ENCODE assay signal across 20 cellular contexts in genomic region chr18:49177071-49177470, GRCh38.
A peak's percentile ranks its signal among the peaks of the same experiment; 100 is the strongest.
DNase-seq lines count a peak whose midpoint lies in the region; ATAC-seq and TF ChIP-seq lines count a peak whose summit lies in the region.
"Had no signal": no experiment of that assay in that cellular context is flagged by ENCODE, and none has a peak within 500 bp of the region (broad histone marks: within the 10 kb centered on the region; RNA-seq: fewer than 3 reads in every experiment).

No MANE protein-coding gene starts in this region.

- H3K4me3 Mint-ChIP-seq in T-helper 2 cell treated with Interferon-gamma antibody and Interleukin-4, amounts not matched to agents 5 μg/mL and 100 μg/mL, for 36 hours: peak overlapping the region; percentile 22
- H3K4me3 Mint-ChIP-seq in stimulated activated memory B cell treated with anti-CD40 and anti-IgM and Interleukin-4, amounts not matched to agents 10 μg/mL and 1 μg/mL and 100 μg/mL, for 72 hours: no peak overlapping the region
- no peak overlapping the region for H3K4me3 Mint-ChIP-seq in activated CD4-positive, alpha-beta memory T cell treated with anti-CD3 and anti-CD28 coated beads, Interleukin-2, amount 10 ng/mL, durations not matched to agents 7 days and 5 days
- H3K4me3 Mint-ChIP-seq: CD4-positive, alpha-beta T cell had no signal

- H3K4me2 ChIP-seq in OCI-LY7 (ENCODE audit: low read length): peak overlapping the region; percentile 59

- H3K9me3 Mint-ChIP-seq in T-helper 2 cell treated with Interferon-gamma antibody and Interleukin-4, amounts not matched to agents 5 μg/mL and 100 μg/mL, for 36 hours: no peaks in the 10 kb centered on the region
- no peaks in the 10 kb centered on the region for H3K9me3 Mint-ChIP-seq in stimulated activated memory B cell treated with anti-CD40 and anti-IgM and Interleukin-4, amounts not matched to agents 10 μg/mL and 1 μg/mL and 100 μg/mL, for 72 hours
- H3K9me3 Mint-ChIP-seq in activated CD4-positive, alpha-beta memory T cell treated with anti-CD3 and anti-CD28 coated beads, Interleukin-2, amount 10 ng/mL, durations not matched to agents 7 days and 5 days: no peaks in the 10 kb centered on the region
- H3K9me3 Mint-ChIP-seq: CD4-positive, alpha-beta T cell had no signal

- no peak for ATAC-seq in stimulated activated memory B cell treated with anti-CD40 and anti-IgM and Interleukin-4, amounts not matched to agents 10 μg/mL and 1 μg/mL and 100 μg/mL, for 72 hours
- ATAC-seq: K562 had no signal

- H3K27me3 Mint-ChIP-seq in T-helper 2 cell treated with Interferon-gamma antibody and Interleukin-4, amounts not matched to agents 5 μg/mL and 100 μg/mL, for 36 hours (ENCODE audit: low read depth): peaks cover 11% of the 10 kb centered on the region
- H3K27me3 Mint-ChIP-seq in stimulated activated memory B cell treated with anti-CD40 and anti-IgM and Interleukin-4, amounts not matched to agents 10 μg/mL and 1 μg/mL and 100 μg/mL, for 72 hours: no peaks in the 10 kb centered on the region
- H3K27me3 Mint-ChIP-seq in activated CD4-positive, alpha-beta memory T cell treated with anti-CD3 and anti-CD28 coated beads, Interleukin-2, amount 10 ng/mL, durations not matched to agents 7 days and 5 days: no peaks in the 10 kb centered on the region
- H3K27me3 Mint-ChIP-seq: CD4-positive, alpha-beta T cell had no signal

- peaks cover 32% of the 10 kb centered on the region for H3K4me1 Mint-ChIP-seq in T-helper 2 cell treated with Interferon-gamma antibody and Interleukin-4, amounts not matched to agents 5 μg/mL and 100 μg/mL, for 36 hours (ENCODE audit: low read depth)
- H3K4me1 Mint-ChIP-seq in stimulated activated memory B cell treated with anti-CD40 and anti-IgM and Interleukin-4, amounts not matched to agents 10 μg/mL and 1 μg/mL and 100 μg/mL, for 72 hours: peaks cover 21% of the 10 kb centered on the region
- H3K4me1 Mint-ChIP-seq in activated CD4-positive, alpha-beta memory T cell treated with anti-CD3 and anti-CD28 coated beads, Interleukin-2, amount 10 ng/mL, durations not matched to agents 7 days and 5 days: peaks cover 32% of the 10 kb centered on the region

- H3K4me3 ChIP-seq in OCI-LY7 (ENCODE audit: low read depth, low read length, poor library complexity, severe bottlenecking) (peak overlapping the region; percentile 22), fibroblast of villous mesenchyme (ENCODE audit: low read depth, low read length) (no peak overlapping the region)
- H3K4me3 ChIP-seq: K562, Peyer's patch had no signal

- H3K9me3 ChIP-seq in OCI-LY7 (ENCODE audit: low read length): no peaks in the 10 kb centered on the region
- H3K9me3 ChIP-seq: Peyer's patch had no signal

- CTCF ChIA-PET in OCI-LY7 (lab: Charles Lee; ENCODE audit: unreplicated experiment): no interaction called here
- CTCF ChIA-PET in activated CD4-positive, alpha-beta memory T cell treated with anti-CD3 and anti-CD28 coated beads, Interleukin-2, amount 10 ng/mL, durations not matched to agents 7 days and 5 days (lab: Charles Lee): no interaction called here

- no peak for TF ChIP-seq CTCF in OCI-LY7 (conservative IDR thresholded peaks at IDR 0.05; ENCODE audit: low read length)
- TF ChIP-seq CTCF in fibroblast of villous mesenchyme (IDR thresholded peaks at IDR 0.05; ENCODE audit: insufficient read depth, low read depth, low read length): no peak

- H2AFZ ChIP-seq in OCI-LY7 (ENCODE audit: low read length): no peak overlapping the region

- POLR2A ChIA-PET in OCI-LY7 (lab: Charles Lee): no interaction called here
- POLR2A ChIA-PET in activated CD4-positive, alpha-beta memory T cell treated with anti-CD3 and anti-CD28 coated beads, Interleukin-2, amount 10 ng/mL, durations not matched to agents 7 days and 5 days (lab: Charles Lee): interaction anchor here (1.5 kb wide), 1 partner anchor 62 kb away, joined by 3 read pairs; no protein-coding TSS in a partner anchor

- H3K4me1 ChIP-seq in OCI-LY7 (ENCODE audit: insufficient read depth, low read length, poor library complexity, severe bottlenecking): peaks cover 55% of the 10 kb centered on the region
- H3K4me1 ChIP-seq: Peyer's patch had no signal

- H3K27ac ChIP-seq in OCI-LY7 (ENCODE audit: low read depth, low read length, poor library complexity, severe bottlenecking): peak overlapping the region; percentile 32
- H3K27ac ChIP-seq: HL-60, Peyer's patch had no signal

- no TSS peak for BruUV-seq in OCI-LY7 (replicated peaks; lab: Mats Ljungman, UMichigan)

- H3K36me3 ChIP-seq in OCI-LY7 (ENCODE audit: insufficient read depth, low read length): no peaks in the 10 kb centered on the region
- H3K36me3 ChIP-seq: Peyer's patch had no signal

- no peak overlapping the region for H3K27ac Mint-ChIP-seq in T-helper 2 cell treated with Interferon-gamma antibody and Interleukin-4, amounts not matched to agents 5 μg/mL and 100 μg/mL, for 36 hours
- H3K27ac Mint-ChIP-seq in stimulated activated memory B cell treated with anti-CD40 and anti-IgM and Interleukin-4, amounts not matched to agents 10 μg/mL and 1 μg/mL and 100 μg/mL, for 72 hours: peak overlapping the region; percentile 67
- H3K27ac Mint-ChIP-seq in activated CD4-positive, alpha-beta memory T cell treated with anti-CD3 and anti-CD28 coated beads, Interleukin-2, amount 10 ng/mL, durations not matched to agents 7 days and 5 days: no peak overlapping the region
- H3K27ac Mint-ChIP-seq: CD4-positive, alpha-beta T cell had no signal

- H4K20me1 ChIP-seq in OCI-LY7 (ENCODE audit: insufficient read depth, low read length): no peaks in the 10 kb centered on the region

- H3K79me2 ChIP-seq in OCI-LY7 (ENCODE audit: insufficient read depth, low read depth, low read length): no peaks in the 10 kb centered on the region

- DNase-seq in T-helper 2 cell treated with Interferon-gamma antibody and Interleukin-4, amounts not matched to agents 5 μg/mL and 100 μg/mL, for 36 hours (ENCODE audit: low spot score): no peak
- no peak for DNase-seq in T-helper 2 cell
- peak; percentile 28 for DNase-seq in OCI-LY7 (ENCODE audit: low spot score)
- DNase-seq in fibroblast of villous mesenchyme (ENCODE audit: low read depth): peak; percentile 41
- DNase-seq in activated CD4-positive, alpha-beta memory T cell treated with anti-CD3 and anti-CD28 coated beads, Interleukin-2, amount 10 ng/mL, durations not matched to agents 7 days and 5 days: no peak
- no peak for DNase-seq in NOMO-1 treated with dmso at 0.1 percent for 144 hours (lab: John Stamatoyannopoulos, UW; ENCODE audit: unreplicated experiment)
- no peak for DNase-seq in ecto neural progenitor cell (ENCODE audit: low spot score)
- DNase-seq: 8988T; Calu3; CD4-positive, alpha-beta T cell; DND-41; NCI-H1436 treated with DMSO at 0.1 percent for 48 hours; NCI-H2081 treated with DMSO at 0.1 percent for 48 hours; NCI-H526 treated with DMSO at 0.1 percent for 48 hours; NK-92 treated with Interleukin-12 subunit alpha and Interleukin-12 subunit beta, amount 100 ng/mL, for 24 hours; Peyer's patch; SIG-M5 had no signal

- peaks cover 3% of the 10 kb centered on the region for H3K36me3 Mint-ChIP-seq in T-helper 2 cell treated with Interferon-gamma antibody and Interleukin-4, amounts not matched to agents 5 μg/mL and 100 μg/mL, for 36 hours (ENCODE audit: low read depth)
- H3K36me3 Mint-ChIP-seq in stimulated activated memory B cell treated with anti-CD40 and anti-IgM and Interleukin-4, amounts not matched to agents 10 μg/mL and 1 μg/mL and 100 μg/mL, for 72 hours: peaks cover 12% of the 10 kb centered on the region
- no peaks in the 10 kb centered on the region for H3K36me3 Mint-ChIP-seq in activated CD4-positive, alpha-beta memory T cell treated with anti-CD3 and anti-CD28 coated beads, Interleukin-2, amount 10 ng/mL, durations not matched to agents 7 days and 5 days (ENCODE audit: low read depth)

- H3K9me2 ChIP-seq in OCI-LY7 (ENCODE audit: insufficient read depth, low read length): no peaks in the 10 kb centered on the region

- intact Hi-C loops in OCI-LY7 (cut with micrococcal nuclease; ENCODE audit: unreplicated experiment): loop anchor here (10.0 kb wide), 1 partner anchor 122 kb away; no protein-coding TSS in a partner anchor

Comparison
In these comparisons a context has a peak if more than half of its experiments do, and no peak if none do; other contexts are left out.
1. DNase-seq: peak in OCI-LY7 (single experiment) and fibroblast of villous mesenchyme (single experiment); none in T-helper 2 cell treated with Interferon-gamma antibody and Interleukin-4, amounts not matched to agents 5 μg/mL and 100 μg/mL, for 36 hours (single experiment), T-helper 2 cell (0 of 5), activated CD4-positive, alpha-beta memory T cell treated with anti-CD3 and anti-CD28 coated beads, Interleukin-2, amount 10 ng/mL, durations not matched to agents 7 days and 5 days (single experiment), NOMO-1 treated with dmso at 0.1 percent for 144 hours (single experiment) and ecto neural progenitor cell (single experiment).